23 cellular contexts compared by ENCODE assay signal in genomic region chr1:185546029-185546428, GRCh38.
"Had no signal": no experiment of that assay in that cellular context is flagged by ENCODE, and none has a peak within 500 bp of the region (broad histone marks: within the 10 kb centered on the region; RNA-seq: fewer than 3 reads in every experiment).

No MANE protein-coding gene starts in this region.

- H3K36me3 Mint-ChIP-seq: activated naive CD4-positive, alpha-beta T cell treated with anti-CD3 and anti-CD28 coated beads, Interleukin-2, amount 50 U/mL, for 72 hours had no signal

- H3K9me3 Mint-ChIP-seq: activated naive CD8-positive, alpha-beta T cell treated with anti-CD3 and anti-CD28 coated beads, Interleukin-2, amount 50 U/mL, for 24 hours; activated T-cell treated with anti-CD3 and anti-CD28 coated beads, Interleukin-2, amount 50 U/mL, for 24 hours had no signal

- H3K27me3 ChIP-seq: ascending aorta, body of pancreas had no signal

- H3K27ac Mint-ChIP-seq: activated CD8-positive, alpha-beta memory T cell treated with anti-CD3 and anti-CD28 coated beads, Interleukin-2, amount 10 ng/mL, durations not matched to agents 7 days and 5 days; activated naive CD8-positive, alpha-beta T cell treated with anti-CD3 and anti-CD28 coated beads, Interleukin-2, amount 50 U/mL, for 24 hours; activated T-cell treated with anti-CD3 and anti-CD28 coated beads, Interleukin-2, amount 50 U/mL, for 24 hours; activated T-helper 1 cell treated with anti-CD3 and anti-CD28 coated beads, Interleukin-12 subunit alpha, Interleukin-12 subunit beta, Interleukin-2, Interleukin-4 antibody, amounts not matched to agents 30 ng/mL and 10 ng/mL and 1 ng/mL, durations not matched to agents 14 hours and 24 hours and 36 hours; T-helper 1 cell treated with Interleukin-12 subunit alpha and Interleukin-12 subunit beta and Interleukin-4 antibody, amounts not matched to agents 30 μg/mL and 1 μg/mL, for 36 hours; WTC11 had no signal

- FAIRE-seq: RCC 7860 had no signal

- H3K4me3 ChIP-seq: ascending aorta, body of pancreas had no signal

- ATAC-seq: activated CD8-positive, alpha-beta memory T cell treated with anti-CD3 and anti-CD28 coated beads, Interleukin-2, amount 10 ng/mL, durations not matched to agents 7 days and 5 days; activated naive CD4-positive, alpha-beta T cell treated with anti-CD3 and anti-CD28 coated beads, Interleukin-2, amount 50 U/mL, for 72 hours; activated naive CD8-positive, alpha-beta T cell treated with anti-CD3 and anti-CD28 coated beads, Interleukin-2, amount 50 U/mL, for 24 hours; body of pancreas; WTC11 had no signal

- H3K4me1 Mint-ChIP-seq: activated CD8-positive, alpha-beta memory T cell treated with anti-CD3 and anti-CD28 coated beads, Interleukin-2, amount 10 ng/mL, durations not matched to agents 7 days and 5 days; activated naive CD8-positive, alpha-beta T cell treated with anti-CD3 and anti-CD28 coated beads, Interleukin-2, amount 50 U/mL, for 24 hours had no signal

- H3K27me3 Mint-ChIP-seq: activated CD8-positive, alpha-beta memory T cell treated with anti-CD3 and anti-CD28 coated beads, Interleukin-2, amount 10 ng/mL, durations not matched to agents 7 days and 5 days; activated naive CD8-positive, alpha-beta T cell treated with anti-CD3 and anti-CD28 coated beads, Interleukin-2, amount 50 U/mL, for 24 hours; activated T-cell treated with anti-CD3 and anti-CD28 coated beads, Interleukin-2, amount 50 U/mL, for 24 hours had no signal

- H3K36me3 ChIP-seq: ascending aorta had no signal

- DNase-seq: activated CD4-positive, alpha-beta T cell treated with anti-CD3 and anti-CD28 coated beads for 48 hours; activated CD4-positive, alpha-beta T cell treated with anti-CD3 and anti-CD28 coated beads, Interleukin-2, amount 50 U/mL, for 48 hours; activated CD4-positive, CD25-positive, alpha-beta regulatory T cell treated with anti-CD3 and anti-CD28 coated beads, Interleukin-2, amount 50 U/mL, for 72 hours; activated CD8-positive, alpha-beta memory T cell treated with anti-CD3 and anti-CD28 coated beads, Interleukin-2, amount 10 ng/mL, durations not matched to agents 7 days and 5 days; activated effector memory CD4-positive, alpha-beta T cell treated with anti-CD3 and anti-CD28 coated beads, Interleukin-2, amount 50 U/mL, for 16 hours; activated naive CD4-positive, alpha-beta T cell treated with Interleukin-2 at 50 U/mL for 16 hours; activated naive CD8-positive, alpha-beta T cell treated with anti-CD3 and anti-CD28 coated beads, Interleukin-2, amount 50 U/mL, for 24 hours; activated T-cell treated with anti-CD3 and anti-CD28 coated beads, Interleukin-2, amount 50 U/mL, for 24 hours; amniotic stem cell; body of pancreas; NCI-H1092 treated with DMSO at 0.1 percent for 48 hours; NCI-H1417 treated with DMSO at 0.1 percent for 48 hours; NCI-H1694 treated with DMSO at 0.1 percent for 48 hours; NCI-H2029 treated with DMSO at 0.1 percent for 48 hours; NCI-H510A treated with DMSO at 0.1 percent for 48 hours; NCI-H69; SHP77 treated with DMSO at 0.1 percent for 48 hours had no signal

- H3K4me3 Mint-ChIP-seq: activated CD8-positive, alpha-beta memory T cell treated with anti-CD3 and anti-CD28 coated beads, Interleukin-2, amount 10 ng/mL, durations not matched to agents 7 days and 5 days; activated naive CD8-positive, alpha-beta T cell treated with anti-CD3 and anti-CD28 coated beads, Interleukin-2, amount 50 U/mL, for 24 hours; activated T-cell treated with anti-CD3 and anti-CD28 coated beads, Interleukin-2, amount 50 U/mL, for 24 hours; activated T-helper 1 cell treated with anti-CD3 and anti-CD28 coated beads, Interleukin-12 subunit alpha, Interleukin-12 subunit beta, Interleukin-2, Interleukin-4 antibody, amounts not matched to agents 30 ng/mL and 10 ng/mL and 1 ng/mL, durations not matched to agents 14 hours and 24 hours and 36 hours; T-helper 1 cell treated with Interleukin-12 subunit alpha and Interleukin-12 subunit beta and Interleukin-4 antibody, amounts not matched to agents 30 μg/mL and 1 μg/mL, for 36 hours; WTC11 had no signal
